Comparison of ENCODE assay signal across 1 cellular context in genomic region chr2:32946314-32947075, GRCh38.
TF ChIP-seq lines count a peak whose summit lies in the region.

A gene with protein sequence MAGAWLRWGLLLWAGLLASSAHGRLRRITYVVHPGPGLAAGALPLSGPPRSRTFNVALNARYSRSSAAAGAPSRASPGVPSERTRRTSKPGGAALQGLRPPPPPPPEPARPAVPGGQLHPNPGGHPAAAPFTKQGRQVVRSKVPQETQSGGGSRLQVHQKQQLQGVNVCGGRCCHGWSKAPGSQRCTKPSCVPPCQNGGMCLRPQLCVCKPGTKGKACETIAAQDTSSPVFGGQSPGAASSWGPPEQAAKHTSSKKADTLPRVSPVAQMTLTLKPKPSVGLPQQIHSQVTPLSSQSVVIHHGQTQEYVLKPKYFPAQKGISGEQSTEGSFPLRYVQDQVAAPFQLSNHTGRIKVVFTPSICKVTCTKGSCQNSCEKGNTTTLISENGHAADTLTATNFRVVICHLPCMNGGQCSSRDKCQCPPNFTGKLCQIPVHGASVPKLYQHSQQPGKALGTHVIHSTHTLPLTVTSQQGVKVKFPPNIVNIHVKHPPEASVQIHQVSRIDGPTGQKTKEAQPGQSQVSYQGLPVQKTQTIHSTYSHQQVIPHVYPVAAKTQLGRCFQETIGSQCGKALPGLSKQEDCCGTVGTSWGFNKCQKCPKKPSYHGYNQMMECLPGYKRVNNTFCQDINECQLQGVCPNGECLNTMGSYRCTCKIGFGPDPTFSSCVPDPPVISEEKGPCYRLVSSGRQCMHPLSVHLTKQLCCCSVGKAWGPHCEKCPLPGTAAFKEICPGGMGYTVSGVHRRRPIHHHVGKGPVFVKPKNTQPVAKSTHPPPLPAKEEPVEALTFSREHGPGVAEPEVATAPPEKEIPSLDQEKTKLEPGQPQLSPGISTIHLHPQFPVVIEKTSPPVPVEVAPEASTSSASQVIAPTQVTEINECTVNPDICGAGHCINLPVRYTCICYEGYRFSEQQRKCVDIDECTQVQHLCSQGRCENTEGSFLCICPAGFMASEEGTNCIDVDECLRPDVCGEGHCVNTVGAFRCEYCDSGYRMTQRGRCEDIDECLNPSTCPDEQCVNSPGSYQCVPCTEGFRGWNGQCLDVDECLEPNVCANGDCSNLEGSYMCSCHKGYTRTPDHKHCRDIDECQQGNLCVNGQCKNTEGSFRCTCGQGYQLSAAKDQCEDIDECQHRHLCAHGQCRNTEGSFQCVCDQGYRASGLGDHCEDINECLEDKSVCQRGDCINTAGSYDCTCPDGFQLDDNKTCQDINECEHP (N-terminal part only) (plus strand): TSS chr2:32946953. CDS start chr2:32947325, 372 bp downstream.

TF ChIP-seq in HEK293, 187 proteins besides CTCF, POLR2A, EP300 and RAD21 (continued from another document):
- TF ChIP-seq, protein P1, sequence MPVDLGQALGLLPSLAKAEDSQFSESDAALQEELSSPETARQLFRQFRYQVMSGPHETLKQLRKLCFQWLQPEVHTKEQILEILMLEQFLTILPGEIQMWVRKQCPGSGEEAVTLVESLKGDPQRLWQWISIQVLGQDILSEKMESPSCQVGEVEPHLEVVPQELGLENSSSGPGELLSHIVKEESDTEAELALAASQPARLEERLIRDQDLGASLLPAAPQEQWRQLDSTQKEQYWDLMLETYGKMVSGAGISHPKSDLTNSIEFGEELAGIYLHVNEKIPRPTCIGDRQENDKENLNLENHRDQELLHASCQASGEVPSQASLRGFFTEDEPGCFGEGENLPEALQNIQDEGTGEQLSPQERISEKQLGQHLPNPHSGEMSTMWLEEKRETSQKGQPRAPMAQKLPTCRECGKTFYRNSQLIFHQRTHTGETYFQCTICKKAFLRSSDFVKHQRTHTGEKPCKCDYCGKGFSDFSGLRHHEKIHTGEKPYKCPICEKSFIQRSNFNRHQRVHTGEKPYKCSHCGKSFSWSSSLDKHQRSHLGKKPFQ (tag by site-specific recombination; IDR thresholded peaks at IDR 0.05): no peak
- no peak for TF ChIP-seq ZNF521 (tag by site-specific recombination; IDR thresholded peaks at IDR 0.05)
- TF ChIP-seq, protein P2, sequence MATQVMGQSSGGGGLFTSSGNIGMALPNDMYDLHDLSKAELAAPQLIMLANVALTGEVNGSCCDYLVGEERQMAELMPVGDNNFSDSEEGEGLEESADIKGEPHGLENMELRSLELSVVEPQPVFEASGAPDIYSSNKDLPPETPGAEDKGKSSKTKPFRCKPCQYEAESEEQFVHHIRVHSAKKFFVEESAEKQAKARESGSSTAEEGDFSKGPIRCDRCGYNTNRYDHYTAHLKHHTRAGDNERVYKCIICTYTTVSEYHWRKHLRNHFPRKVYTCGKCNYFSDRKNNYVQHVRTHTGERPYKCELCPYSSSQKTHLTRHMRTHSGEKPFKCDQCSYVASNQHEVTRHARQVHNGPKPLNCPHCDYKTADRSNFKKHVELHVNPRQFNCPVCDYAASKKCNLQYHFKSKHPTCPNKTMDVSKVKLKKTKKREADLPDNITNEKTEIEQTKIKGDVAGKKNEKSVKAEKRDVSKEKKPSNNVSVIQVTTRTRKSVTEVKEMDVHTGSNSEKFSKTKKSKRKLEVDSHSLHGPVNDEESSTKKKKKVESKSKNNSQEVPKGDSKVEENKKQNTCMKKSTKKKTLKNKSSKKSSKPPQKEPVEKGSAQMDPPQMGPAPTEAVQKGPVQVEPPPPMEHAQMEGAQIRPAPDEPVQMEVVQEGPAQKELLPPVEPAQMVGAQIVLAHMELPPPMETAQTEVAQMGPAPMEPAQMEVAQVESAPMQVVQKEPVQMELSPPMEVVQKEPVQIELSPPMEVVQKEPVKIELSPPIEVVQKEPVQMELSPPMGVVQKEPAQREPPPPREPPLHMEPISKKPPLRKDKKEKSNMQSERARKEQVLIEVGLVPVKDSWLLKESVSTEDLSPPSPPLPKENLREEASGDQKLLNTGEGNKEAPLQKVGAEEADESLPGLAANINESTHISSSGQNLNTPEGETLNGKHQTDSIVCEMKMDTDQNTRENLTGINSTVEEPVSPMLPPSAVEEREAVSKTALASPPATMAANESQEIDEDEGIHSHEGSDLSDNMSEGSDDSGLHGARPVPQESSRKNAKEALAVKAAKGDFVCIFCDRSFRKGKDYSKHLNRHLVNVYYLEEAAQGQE (tag by site-specific recombination; IDR thresholded peaks at IDR 0.05): no peak
- no peak for TF ChIP-seq ZNF792 (tag by site-specific recombination; IDR thresholded peaks at IDR 0.05)
- no peak for TF ChIP-seq ZNF132 (tag by site-specific recombination; IDR thresholded peaks at IDR 0.05; ENCODE audit: borderline replicate concordance)
- TF ChIP-seq ZNF157 (tag by site-specific recombination; IDR thresholded peaks at IDR 0.05): no peak
